ENCODE assay signal across 1 cellular context in the genomic region with DNA sequence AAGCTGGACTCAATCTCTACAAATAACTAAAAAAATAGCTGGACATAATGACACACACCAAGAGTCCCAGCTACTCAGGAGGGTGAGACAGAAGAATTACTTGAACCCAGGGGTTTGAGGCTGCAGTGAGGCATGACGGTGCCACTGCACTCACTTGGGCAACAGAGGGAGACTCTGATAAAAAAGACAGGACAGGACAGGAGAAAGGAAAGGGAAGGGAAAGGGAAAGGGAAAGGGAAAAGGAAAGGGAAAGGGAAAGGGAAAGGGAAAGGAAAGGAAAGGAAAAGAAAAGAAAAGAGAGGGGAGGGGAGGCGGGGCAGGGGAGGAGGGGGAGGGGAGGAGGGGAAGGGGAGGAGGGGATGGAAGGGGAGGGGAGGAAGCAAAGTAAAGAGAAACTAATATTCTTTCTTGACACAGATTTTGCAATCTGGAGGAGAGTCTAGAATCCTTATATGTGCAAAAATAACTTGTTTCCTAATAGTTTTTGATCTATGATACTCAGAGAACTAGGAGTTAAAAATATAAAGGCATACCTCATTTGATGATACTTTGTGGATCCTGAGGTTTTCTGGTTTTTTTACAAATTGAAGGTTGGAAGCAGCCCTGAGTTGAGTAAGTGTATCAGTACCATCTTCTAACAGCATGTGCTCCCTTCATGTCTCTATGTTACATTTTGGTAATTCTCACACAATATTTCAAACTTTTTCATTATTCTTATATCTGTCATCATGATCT.
TF ChIP-seq lines count a peak whose summit lies in the region.

No MANE protein-coding gene starts in this region.

TF ChIP-seq in A549, 52 proteins besides CTCF, POLR2A, EP300 and RAD21 (continued from another document):
- TF ChIP-seq, protein P1, sequence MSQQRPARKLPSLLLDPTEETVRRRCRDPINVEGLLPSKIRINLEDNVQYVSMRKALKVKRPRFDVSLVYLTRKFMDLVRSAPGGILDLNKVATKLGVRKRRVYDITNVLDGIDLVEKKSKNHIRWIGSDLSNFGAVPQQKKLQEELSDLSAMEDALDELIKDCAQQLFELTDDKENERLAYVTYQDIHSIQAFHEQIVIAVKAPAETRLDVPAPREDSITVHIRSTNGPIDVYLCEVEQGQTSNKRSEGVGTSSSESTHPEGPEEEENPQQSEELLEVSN (IDR thresholded peaks at IDR 0.05; ENCODE audit: borderline replicate concordance, low read depth), result no peak
- no peak for TF ChIP-seq KDM1A (IDR thresholded peaks at IDR 0.05; ENCODE audit: low read depth)
- no peak for TF ChIP-seq HOXA7 (CRISPR knock-in tag; IDR thresholded peaks at IDR 0.05)
- no peak for TF ChIP-seq CBX2 (IDR thresholded peaks at IDR 0.05; ENCODE audit: borderline replicate concordance, low read depth)
- TF ChIP-seq CHD2 (IDR thresholded peaks at IDR 0.05; ENCODE audit: low read length, partially characterized antibody), result no peak
- TF ChIP-seq ESRRA (IDR thresholded peaks at IDR 0.05; ENCODE audit: borderline replicate concordance, low read length), result no peak
- no peak for TF ChIP-seq SMC3 (IDR thresholded peaks at IDR 0.05)
- TF ChIP-seq ZSCAN20 (CRISPR knock-in tag; IDR thresholded peaks at IDR 0.05), result no peak
- no peak for TF ChIP-seq BHLHE40 (IDR thresholded peaks at IDR 0.05; ENCODE audit: low read depth, low read length)
- TF ChIP-seq NR3C1 (IDR thresholded peaks at IDR 0.05), result no peak
- no peak for TF ChIP-seq FOXS1 (CRISPR knock-in tag; IDR thresholded peaks at IDR 0.05)
- TF ChIP-seq, protein P2, sequence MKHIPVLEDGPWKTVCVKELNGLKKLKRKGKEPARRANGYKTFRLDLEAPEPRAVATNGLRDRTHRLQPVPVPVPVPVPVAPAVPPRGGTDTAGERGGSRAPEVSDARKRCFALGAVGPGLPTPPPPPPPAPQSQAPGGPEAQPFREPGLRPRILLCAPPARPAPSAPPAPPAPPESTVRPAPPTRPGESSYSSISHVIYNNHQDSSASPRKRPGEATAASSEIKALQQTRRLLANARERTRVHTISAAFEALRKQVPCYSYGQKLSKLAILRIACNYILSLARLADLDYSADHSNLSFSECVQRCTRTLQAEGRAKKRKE (CRISPR knock-in tag; IDR thresholded peaks at IDR 0.05; ENCODE audit: low read depth), result no peak
- TF ChIP-seq FOSL2 (IDR thresholded peaks at IDR 0.05), result no peak
- no peak for TF ChIP-seq FOSL2 (CRISPR knock-in tag; IDR thresholded peaks at IDR 0.05)
- TF ChIP-seq HEYL (CRISPR knock-in tag; IDR thresholded peaks at IDR 0.05), result no peak
- TF ChIP-seq PHF8 (IDR thresholded peaks at IDR 0.05; ENCODE audit: borderline replicate concordance, low read depth), result no peak
